7 cellular contexts compared by ENCODE assay signal in genomic region chr14:64983439-64984310, GRCh38. TPM values are rescaled to one million over a fixed set of nuclear protein-coding genes. Genes with fewer than 3 reads are reported as not detected.
DNase-seq lines count a peak whose midpoint lies in the region; ATAC-seq and TF ChIP-seq lines count a peak whose summit lies in the region.

No MANE protein-coding gene starts in this region.

- H3K4me1 ChIP-seq in HUES48 (ENCODE audit: control insufficient read depth, insufficient read depth, low read length) (peaks cover 16% of the 10 kb centered on the region), RWPE2 (ENCODE audit: insufficient read depth, poor library complexity, severe bottlenecking) (peaks cover 10% of the 10 kb centered on the region)

- H3K27me3 ChIP-seq in HUES48 (ENCODE audit: control insufficient read depth, insufficient read depth, low read length) (peaks cover 5% of the 10 kb centered on the region; the same call in 1 of the 2 replicates), RWPE2 (ENCODE audit: insufficient read depth, poor library complexity, severe bottlenecking) (no peaks in the 10 kb centered on the region)

- H3K4me3 ChIP-seq in HUES48 (ENCODE audit: low read depth, low read length): peak overlapping the region; percentile 51
- H3K4me3 ChIP-seq in RWPE2 (ENCODE audit: severe bottlenecking): no peak overlapping the region

- H3K27me3 Mint-ChIP-seq in chondrocyte (ENCODE audit: low read depth): peaks cover 2% of the 10 kb centered on the region
- H3K27me3 Mint-ChIP-seq in memory B cell: peaks cover 6% of the 10 kb centered on the region

- H3K27ac Mint-ChIP-seq in chondrocyte (ENCODE audit: unreplicated experiment) (peak overlapping the region; percentile 23), memory B cell (no peak overlapping the region)

- no peak overlapping the region for H3K27ac ChIP-seq in HUES48 (ENCODE audit: low read depth, low read length)
- no peak overlapping the region for H3K27ac ChIP-seq in RWPE2 (ENCODE audit: poor library complexity, severe bottlenecking)

- no peak overlapping the region for H3K9ac ChIP-seq in HUES48 (ENCODE audit: low read depth, low read length)

- TF ChIP-seq CTCF in RWPE2 (IDR thresholded peaks at IDR 0.05; ENCODE audit: poor library complexity, severe bottlenecking): peak; percentile 99
- peak; percentile 87 for TF ChIP-seq CTCF in chondrocyte (IDR thresholded peaks at IDR 0.05)

- ATAC-seq in RWPE2 (ENCODE audit: low read depth) (no peak), memory B cell (ENCODE audit: low read depth) (no peak), GM21515 (IDR thresholded peaks at IDR 0.05; ENCODE audit: unreplicated experiment) (no peak)

- H3K9me3 ChIP-seq in HUES48 (ENCODE audit: control insufficient read depth, insufficient read depth, low read length): no peaks in the 10 kb centered on the region
- H3K9me3 ChIP-seq in RWPE2 (ENCODE audit: severe bottlenecking): no peaks in the 10 kb centered on the region

- H3K4me1 Mint-ChIP-seq in chondrocyte (ENCODE audit: low read depth): peaks cover 35% of the 10 kb centered on the region
- peaks cover 9% of the 10 kb centered on the region for H3K4me1 Mint-ChIP-seq in memory B cell

- peak; percentile 76 for DNase-seq in DMS79 treated with DMSO at 0.1 percent for 48 hours (lab: John Stamatoyannopoulos, UW)
- DNase-seq in RWPE2 (ENCODE audit: low spot score): no peak
- no peak for DNase-seq in chondrocyte (ENCODE audit: low spot score)
- DNase-seq in memory B cell (ENCODE audit: low spot score in 2 of 2): peak in 1 of 2 donors; percentile 29
- no peak for DNase-seq in NCI-H1417 treated with DMSO at 0.1 percent for 48 hours (lab: John Stamatoyannopoulos, UW)

- H3K36me3 Mint-ChIP-seq in chondrocyte (ENCODE audit: low read depth) (no peaks in the 10 kb centered on the region), memory B cell (no peaks in the 10 kb centered on the region)

- H3K9me3 Mint-ChIP-seq in chondrocyte (ENCODE audit: low read depth): no peaks in the 10 kb centered on the region
- no peaks in the 10 kb centered on the region for H3K9me3 Mint-ChIP-seq in memory B cell

- H3K36me3 ChIP-seq in HUES48 (ENCODE audit: control insufficient read depth, insufficient read depth, low read length) (no peaks in the 10 kb centered on the region), RWPE2 (ENCODE audit: low read depth) (no peaks in the 10 kb centered on the region)

- H3K4me3 Mint-ChIP-seq in chondrocyte (ENCODE audit: unreplicated experiment) (peak overlapping the region; percentile 65), memory B cell (peak overlapping the region; percentile 48)

RNA-seq across cellular contexts. Expression of gene FNTB, which starts 3.0 kb away (rescaled TPM):
- 20.8 to 28.2 TPM (median 21.6 TPM) in 3 replicates for total RNA-seq in chondrocyte

RNA-seq across cellular contexts. Expression of gene RAB15, which starts 11.5 kb away (rescaled TPM):
- 60.9 to 98.4 TPM (median 92.3 TPM) in 3 replicates for total RNA-seq in chondrocyte

RNA-seq across cellular contexts. Expression of gene GPX2, which starts 41.1 kb away (rescaled TPM):
- not detected in 3 replicates for total RNA-seq in chondrocyte
